1 cellular context compared by ENCODE assay signal in the genomic region with DNA sequence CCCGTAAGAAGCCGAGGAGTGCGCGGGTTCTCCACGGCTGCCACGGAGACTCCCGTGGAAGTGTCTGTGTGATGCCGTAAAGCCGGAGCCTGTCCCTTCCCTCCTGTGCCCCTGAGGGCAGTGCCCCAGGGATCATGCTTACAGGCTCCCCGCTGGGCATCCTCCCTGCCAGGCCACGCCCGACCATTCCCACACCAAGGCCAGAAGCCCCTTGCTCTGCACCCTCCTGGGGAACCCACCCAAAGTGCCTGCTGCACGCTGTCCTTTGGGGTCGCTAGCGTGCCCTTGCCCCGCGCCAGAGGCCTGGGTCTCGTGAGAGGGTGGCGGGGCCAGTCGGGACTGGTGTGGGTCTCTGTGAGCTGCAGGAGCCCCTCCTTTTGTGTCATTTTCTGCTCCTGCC.
TF ChIP-seq lines count a peak whose summit lies in the region.

No MANE protein-coding gene starts in this region.

TF ChIP-seq in GM23338, 12 proteins besides CTCF, POLR2A, EP300 and RAD21 (continued from another document):
- TF ChIP-seq, protein P1, sequence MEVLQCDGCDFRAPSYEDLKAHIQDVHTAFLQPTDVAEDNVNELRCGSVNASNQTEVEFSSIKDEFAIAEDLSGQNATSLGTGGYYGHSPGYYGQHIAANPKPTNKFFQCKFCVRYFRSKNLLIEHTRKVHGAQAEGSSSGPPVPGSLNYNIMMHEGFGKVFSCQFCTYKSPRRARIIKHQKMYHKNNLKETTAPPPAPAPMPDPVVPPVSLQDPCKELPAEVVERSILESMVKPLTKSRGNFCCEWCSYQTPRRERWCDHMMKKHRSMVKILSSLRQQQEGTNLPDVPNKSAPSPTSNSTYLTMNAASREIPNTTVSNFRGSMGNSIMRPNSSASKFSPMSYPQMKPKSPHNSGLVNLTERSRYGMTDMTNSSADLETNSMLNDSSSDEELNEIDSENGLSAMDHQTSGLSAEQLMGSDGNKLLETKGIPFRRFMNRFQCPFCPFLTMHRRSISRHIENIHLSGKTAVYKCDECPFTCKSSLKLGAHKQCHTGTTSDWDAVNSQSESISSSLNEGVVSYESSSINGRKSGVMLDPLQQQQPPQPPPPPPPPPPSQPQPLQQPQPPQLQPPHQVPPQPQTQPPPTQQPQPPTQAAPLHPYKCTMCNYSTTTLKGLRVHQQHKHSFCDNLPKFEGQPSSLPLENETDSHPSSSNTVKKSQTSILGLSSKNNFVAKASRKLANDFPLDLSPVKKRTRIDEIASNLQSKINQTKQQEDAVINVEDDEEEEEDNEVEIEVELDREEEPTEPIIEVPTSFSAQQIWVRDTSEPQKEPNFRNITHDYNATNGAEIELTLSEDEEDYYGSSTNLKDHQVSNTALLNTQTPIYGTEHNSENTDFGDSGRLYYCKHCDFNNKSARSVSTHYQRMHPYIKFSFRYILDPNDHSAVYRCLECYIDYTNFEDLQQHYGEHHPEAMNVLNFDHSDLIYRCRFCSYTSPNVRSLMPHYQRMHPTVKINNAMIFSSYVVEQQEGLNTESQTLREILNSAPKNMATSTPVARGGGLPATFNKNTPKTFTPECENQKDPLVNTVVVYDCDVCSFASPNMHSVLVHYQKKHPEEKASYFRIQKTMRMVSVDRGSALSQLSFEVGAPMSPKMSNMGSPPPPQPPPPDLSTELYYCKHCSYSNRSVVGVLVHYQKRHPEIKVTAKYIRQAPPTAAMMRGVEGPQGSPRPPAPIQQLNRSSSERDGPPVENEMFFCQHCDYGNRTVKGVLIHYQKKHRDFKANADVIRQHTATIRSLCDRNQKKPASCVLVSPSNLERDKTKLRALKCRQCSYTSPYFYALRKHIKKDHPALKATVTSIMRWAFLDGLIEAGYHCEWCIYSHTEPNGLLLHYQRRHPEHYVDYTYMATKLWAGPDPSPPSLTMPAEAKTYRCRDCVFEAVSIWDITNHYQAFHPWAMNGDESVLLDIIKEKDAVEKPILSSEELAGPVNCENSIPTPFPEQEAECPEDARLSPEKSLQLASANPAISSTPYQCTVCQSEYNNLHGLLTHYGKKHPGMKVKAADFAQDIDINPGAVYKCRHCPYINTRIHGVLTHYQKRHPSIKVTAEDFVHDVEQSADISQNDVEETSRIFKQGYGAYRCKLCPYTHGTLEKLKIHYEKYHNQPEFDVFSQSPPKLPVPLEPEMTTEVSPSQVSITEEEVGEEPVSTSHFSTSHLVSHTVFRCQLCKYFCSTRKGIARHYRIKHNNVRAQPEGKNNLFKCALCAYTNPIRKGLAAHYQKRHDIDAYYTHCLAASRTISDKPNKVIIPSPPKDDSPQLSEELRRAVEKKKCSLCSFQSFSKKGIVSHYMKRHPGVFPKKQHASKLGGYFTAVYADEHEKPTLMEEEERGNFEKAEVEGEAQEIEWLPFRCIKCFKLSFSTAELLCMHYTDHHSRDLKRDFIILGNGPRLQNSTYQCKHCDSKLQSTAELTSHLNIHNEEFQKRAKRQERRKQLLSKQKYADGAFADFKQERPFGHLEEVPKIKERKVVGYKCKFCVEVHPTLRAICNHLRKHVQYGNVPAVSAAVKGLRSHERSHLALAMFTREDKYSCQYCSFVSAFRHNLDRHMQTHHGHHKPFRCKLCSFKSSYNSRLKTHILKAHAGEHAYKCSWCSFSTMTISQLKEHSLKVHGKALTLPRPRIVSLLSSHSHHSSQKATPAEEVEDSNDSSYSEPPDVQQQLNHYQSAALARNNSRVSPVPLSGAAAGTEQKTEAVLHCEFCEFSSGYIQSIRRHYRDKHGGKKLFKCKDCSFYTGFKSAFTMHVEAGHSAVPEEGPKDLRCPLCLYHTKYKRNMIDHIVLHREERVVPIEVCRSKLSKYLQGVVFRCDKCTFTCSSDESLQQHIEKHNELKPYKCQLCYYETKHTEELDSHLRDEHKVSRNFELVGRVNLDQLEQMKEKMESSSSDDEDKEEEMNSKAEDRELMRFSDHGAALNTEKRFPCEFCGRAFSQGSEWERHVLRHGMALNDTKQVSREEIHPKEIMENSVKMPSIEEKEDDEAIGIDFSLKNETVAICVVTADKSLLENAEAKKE (CRISPR knock-in tag; IDR thresholded peaks at IDR 0.05), result no peak
- TF ChIP-seq, protein P2, sequence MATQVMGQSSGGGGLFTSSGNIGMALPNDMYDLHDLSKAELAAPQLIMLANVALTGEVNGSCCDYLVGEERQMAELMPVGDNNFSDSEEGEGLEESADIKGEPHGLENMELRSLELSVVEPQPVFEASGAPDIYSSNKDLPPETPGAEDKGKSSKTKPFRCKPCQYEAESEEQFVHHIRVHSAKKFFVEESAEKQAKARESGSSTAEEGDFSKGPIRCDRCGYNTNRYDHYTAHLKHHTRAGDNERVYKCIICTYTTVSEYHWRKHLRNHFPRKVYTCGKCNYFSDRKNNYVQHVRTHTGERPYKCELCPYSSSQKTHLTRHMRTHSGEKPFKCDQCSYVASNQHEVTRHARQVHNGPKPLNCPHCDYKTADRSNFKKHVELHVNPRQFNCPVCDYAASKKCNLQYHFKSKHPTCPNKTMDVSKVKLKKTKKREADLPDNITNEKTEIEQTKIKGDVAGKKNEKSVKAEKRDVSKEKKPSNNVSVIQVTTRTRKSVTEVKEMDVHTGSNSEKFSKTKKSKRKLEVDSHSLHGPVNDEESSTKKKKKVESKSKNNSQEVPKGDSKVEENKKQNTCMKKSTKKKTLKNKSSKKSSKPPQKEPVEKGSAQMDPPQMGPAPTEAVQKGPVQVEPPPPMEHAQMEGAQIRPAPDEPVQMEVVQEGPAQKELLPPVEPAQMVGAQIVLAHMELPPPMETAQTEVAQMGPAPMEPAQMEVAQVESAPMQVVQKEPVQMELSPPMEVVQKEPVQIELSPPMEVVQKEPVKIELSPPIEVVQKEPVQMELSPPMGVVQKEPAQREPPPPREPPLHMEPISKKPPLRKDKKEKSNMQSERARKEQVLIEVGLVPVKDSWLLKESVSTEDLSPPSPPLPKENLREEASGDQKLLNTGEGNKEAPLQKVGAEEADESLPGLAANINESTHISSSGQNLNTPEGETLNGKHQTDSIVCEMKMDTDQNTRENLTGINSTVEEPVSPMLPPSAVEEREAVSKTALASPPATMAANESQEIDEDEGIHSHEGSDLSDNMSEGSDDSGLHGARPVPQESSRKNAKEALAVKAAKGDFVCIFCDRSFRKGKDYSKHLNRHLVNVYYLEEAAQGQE (IDR thresholded peaks at IDR 0.05; ENCODE audit: unreplicated experiment), result no peak
- no peak for TF ChIP-seq JUNB (IDR thresholded peaks at IDR 0.05; ENCODE audit: unreplicated experiment)
- TF ChIP-seq EZH2 (IDR thresholded peaks at IDR 0.05; ENCODE audit: low read depth, unreplicated experiment), result no peak
- no peak for TF ChIP-seq STAT1 (IDR thresholded peaks at IDR 0.05; ENCODE audit: unreplicated experiment)
- TF ChIP-seq CREB1 (CRISPR knock-in tag; IDR thresholded peaks at IDR 0.05; ENCODE audit: low read depth), result no peak
- TF ChIP-seq NANOG (IDR thresholded peaks at IDR 0.05; ENCODE audit: borderline replicate concordance), result no peak
